ENCODE assay signal across 9 cellular contexts in the genomic region with DNA sequence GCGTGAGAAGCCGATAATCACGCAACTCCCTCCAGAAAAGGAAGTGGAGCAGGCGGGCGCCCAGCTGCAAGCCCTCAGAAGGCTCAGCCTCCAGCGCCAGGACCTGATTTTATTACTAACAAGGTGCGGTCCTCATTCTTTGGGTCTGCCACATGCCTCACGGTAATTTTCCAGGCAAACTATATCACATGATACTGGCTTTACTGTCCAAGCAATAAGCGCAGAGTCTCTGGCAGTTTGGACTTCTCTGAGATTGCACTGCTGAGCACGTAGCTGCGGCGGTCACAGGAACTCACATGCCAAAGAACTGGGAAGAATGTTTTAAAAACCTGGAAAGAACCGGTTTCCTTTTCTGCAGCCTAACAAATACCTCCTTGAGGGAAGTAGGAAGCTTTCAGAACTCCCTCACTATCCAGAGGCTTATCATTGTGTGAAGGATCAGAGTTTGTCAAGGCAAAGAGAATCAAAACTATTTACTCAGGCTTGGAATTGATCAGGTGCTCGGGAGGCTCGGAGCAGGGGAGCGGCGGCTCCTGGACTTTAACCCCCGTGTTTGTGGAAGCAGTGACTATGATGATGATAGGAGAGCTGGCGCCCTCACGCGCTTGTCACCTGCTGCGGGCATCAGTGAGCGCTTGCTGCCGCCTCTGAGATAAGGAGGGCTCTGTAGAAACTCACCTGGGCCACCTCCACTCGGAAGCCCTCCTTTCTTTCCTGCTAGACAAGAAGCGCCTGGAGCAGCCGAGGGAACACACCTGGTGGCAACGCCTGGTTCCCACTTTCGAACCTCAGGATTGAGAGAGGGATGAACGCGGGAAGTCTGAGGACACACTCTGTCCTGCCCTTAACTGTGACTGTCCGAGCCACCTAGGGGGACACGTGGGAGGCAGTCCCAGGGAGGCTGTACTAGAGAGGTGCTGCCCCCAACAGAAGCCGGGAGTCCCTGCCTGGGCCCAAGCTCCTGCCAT. TPM values are rescaled to one million over a fixed set of nuclear protein-coding genes. Genes with fewer than 3 reads are reported as not detected.
DNase-seq lines count a peak whose midpoint lies in the region; ATAC-seq, FAIRE-seq and TF ChIP-seq lines count a peak whose summit lies in the region.
"Had no signal": no experiment of that assay in that cellular context is flagged by ENCODE, and none has a peak within 500 bp of the region (broad histone marks: within the 10 kb centered on the region; RNA-seq: fewer than 3 reads in every experiment).

No MANE protein-coding gene starts in this region.

- H3K4me3 ChIP-seq in fibroblast of lung (replicated peaks in 1 of 4; ENCODE audit: control extremely low read depth in 1 of 4, insufficient read depth in 1 of 4, low read depth in 3 of 4, low read length in 4 of 4) = peak overlapping the region in 2 of 4 experiments; percentile 4 to 7
- peak overlapping the region in 2 of 4 donors; percentile 22 to 33 for H3K4me3 ChIP-seq in pancreas

- DNase-seq in Calu3 (peak; percentile 64), NCI-H69 (lab: John Stamatoyannopoulos, UW) (peak; percentile 79), fibroblast of lung (ENCODE audit: low read depth in 2 of 2) (peak; percentile 26 to 36), pancreas (peak; percentile 67 to 84 (median 79)), NCI-H2196 (lab: John Stamatoyannopoulos, UW; ENCODE audit: unreplicated experiment) (no peak), posterior vena cava (ENCODE audit: low spot score) (no peak)
- no peak for DNase-seq in activated naive CD4-positive, alpha-beta T cell (lab: John Stamatoyannopoulos, UW)
- DNase-seq: activated effector memory CD4-positive, alpha-beta T cell treated with anti-CD3 and anti-CD28 coated beads, Interleukin-2, amount 50 U/mL, for 16 hours had no signal

- H3K36me3 ChIP-seq in fibroblast of lung (ENCODE audit: control insufficient read depth, insufficient read depth, low read length) (no peaks in the 10 kb centered on the region), pancreas (no peaks in the 10 kb centered on the region)

- H3K36me3 Mint-ChIP-seq in Calu3 (ENCODE audit: insufficient read depth, unreplicated experiment) = peaks cover 11% of the 10 kb centered on the region

- no peak overlapping the region for H3K9ac ChIP-seq in fibroblast of lung (ENCODE audit: insufficient read depth, low read length)

- H3K4me3 Mint-ChIP-seq in Calu3 (ENCODE audit: low read depth, unreplicated experiment) = peak overlapping the region; percentile 66

- CTCF ChIA-PET in Calu3 (lab: Charles Lee) = interaction anchor here (0.5 to 1.7 kb wide), 5 partner anchors 28 to 338 kb away, joined by 3 to 5 read pairs (median 3); no protein-coding TSS in a partner anchor

- peak overlapping the region; percentile 55 for H3K4me2 ChIP-seq in fibroblast of lung (ENCODE audit: extremely low read depth, insufficient read depth, low read length)

- H3K27ac ChIP-seq in fibroblast of lung (ENCODE audit: insufficient read depth, low read length) (no peak overlapping the region), pancreas (peak overlapping the region; percentile 47 to 77 (median 64))

- H3K27me3 Mint-ChIP-seq in Calu3 (ENCODE audit: unreplicated experiment) = no peaks in the 10 kb centered on the region

- intact Hi-C loops in Calu3 (cut with micrococcal nuclease; ENCODE audit: unreplicated experiment) = no loop called here
- intact Hi-C loops in pancreas (cut with DNase I) = no loop called here
- intact Hi-C loops in posterior vena cava (cut with DNase I) = no loop called here

- H3K9me3 ChIP-seq in fibroblast of lung (ENCODE audit: control insufficient read depth, insufficient read depth, low read depth, low read length) (no peaks in the 10 kb centered on the region), pancreas (no peaks in the 10 kb centered on the region)

- no peak overlapping the region for H2AFZ ChIP-seq in fibroblast of lung (ENCODE audit: low read length)

- H4K20me1 ChIP-seq in fibroblast of lung (ENCODE audit: control insufficient read depth, extremely low read depth, insufficient read depth, low read length) = no peaks in the 10 kb centered on the region

- peak overlapping the region; percentile 74 for H3K27ac Mint-ChIP-seq in Calu3 (ENCODE audit: unreplicated experiment)

- peaks cover 3% of the 10 kb centered on the region for H3K9me3 Mint-ChIP-seq in Calu3 (ENCODE audit: low read depth, unreplicated experiment)

- H3K4me1 ChIP-seq in fibroblast of lung (ENCODE audit: control insufficient read depth, extremely low read depth, insufficient read depth, low read length) = no peaks in the 10 kb centered on the region
- peaks cover 0 to 7% (median 0%) of the 10 kb centered on the region in 3 donors for H3K4me1 ChIP-seq in pancreas

- no peaks in the 10 kb centered on the region for H3K27me3 ChIP-seq in fibroblast of lung (ENCODE audit: control insufficient read depth, insufficient read depth, low read length)
- no peaks in the 10 kb centered on the region for H3K27me3 ChIP-seq in pancreas

- H3K4me1 Mint-ChIP-seq in Calu3 (ENCODE audit: low read depth, unreplicated experiment) = peaks cover 26% of the 10 kb centered on the region

- 6 to 11% methylated on average over 34 of the region's 34 CpGs for WGBS in pancreas, 2 donors

- ATAC-seq in pancreas (peak; percentile 93 to 96 (median 95)), HG02938 (IDR thresholded peaks at IDR 0.05; ENCODE audit: unreplicated experiment) (no peak)

- H3K79me2 ChIP-seq in fibroblast of lung (ENCODE audit: control insufficient read depth, insufficient read depth, low read length) = no peaks in the 10 kb centered on the region

- BruUV-seq in Calu3 (replicated peaks; lab: Mats Ljungman, UMichigan) = no TSS peak

- no peak for TF ChIP-seq CTCF in Calu3 (IDR thresholded peaks at IDR 0.05; ENCODE audit: unreplicated experiment)
- no peak for TF ChIP-seq CTCF in fibroblast of lung (conservative IDR thresholded peaks at IDR 0.05 in 1 of 2, IDR thresholded peaks at IDR 0.05 in 1 of 2; ENCODE audit: low read depth in 1 of 2, low read length in 2 of 2)
- no peak for TF ChIP-seq CTCF in pancreas (IDR thresholded peaks at IDR 0.05)

- no peak for FAIRE-seq in pancreas (lab: Jason Lieb, UNC)

RNA-seq across cellular contexts. Expression of a gene that starts 27.2 kb away (rescaled TPM):
- 26.8 and 29.1 TPM in 2 replicates for total RNA-seq in Calu3 (2022)
- 43.4 and 57.3 TPM in 2 replicates for total RNA-seq in fibroblast of lung
- 23.5 and 41.3 TPM in 2 replicates for polyA plus RNA-seq in fibroblast of lung
- polyA plus RNA-seq in fibroblast of lung (2012) = 18.1 and 31.8 TPM in 2 replicates
- polyA minus RNA-seq in fibroblast of lung (ENCODE audit: low replicate concordance) = 51.7 and 102 TPM in 2 replicates
- 10 to 100 TPM in 3 of 6 donors, 1 to 10 TPM in 3; 8.1 to 17.1 (median 10.1) TPM for total RNA-seq in pancreas
- 1 to 10 TPM; 7.9 to 8.6 TPM for polyA plus RNA-seq in pancreas
- 10 to 100 TPM; 19.6 to 30.4 TPM for total RNA-seq in posterior vena cava

Comparison
In these comparisons a context has a peak if more than half of its experiments do, and no peak if none do; other contexts are left out.
1. DNase-seq: peak in Calu3 (single experiment), NCI-H69 (single experiment), fibroblast of lung (2 of 2) and pancreas (6 of 6); none in NCI-H2196 (single experiment), posterior vena cava (single experiment) and activated naive CD4-positive, alpha-beta T cell (0 of 4).